ENCODE assay signal across 20 cellular contexts in the genomic region with DNA sequence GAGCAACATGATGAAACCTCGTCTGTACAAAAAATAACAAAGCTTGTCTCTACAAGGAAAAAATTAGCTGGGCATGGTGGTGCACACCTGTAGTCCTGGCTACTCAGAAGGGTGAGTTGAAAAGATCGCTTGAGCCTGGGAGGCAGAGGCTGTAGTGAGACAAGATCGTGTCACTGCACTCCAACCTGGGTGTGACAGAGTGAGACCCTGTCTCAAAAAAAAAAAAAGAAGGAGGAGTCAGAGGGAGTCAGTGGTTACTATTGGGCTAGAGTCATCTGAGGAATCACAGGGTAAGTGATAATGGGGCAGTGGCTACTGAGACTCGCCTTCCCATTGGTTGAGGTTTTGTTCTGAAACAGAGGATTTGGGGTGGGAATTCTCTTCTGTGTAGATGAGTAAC. TPM values are rescaled to one million over a fixed set of nuclear protein-coding genes. Genes with fewer than 3 reads are reported as not detected.
A peak's percentile ranks its signal among the peaks of the same experiment; 100 is the strongest.
DNase-seq lines count a peak whose midpoint lies in the region; ATAC-seq and TF ChIP-seq lines count a peak whose summit lies in the region.
"Had no signal": no experiment of that assay in that cellular context is flagged by ENCODE, and none has a peak within 500 bp of the region (broad histone marks: within the 10 kb centered on the region; RNA-seq: fewer than 3 reads in every experiment).

No MANE protein-coding gene starts in this region.

- peaks cover 2 to 15% (median 9%) of the 10 kb centered on the region in 3 donors for H3K36me3 ChIP-seq in esophagus squamous epithelium

- H3K4me1 ChIP-seq in esophagus squamous epithelium: peaks cover 16 to 58% (median 37%) of the 10 kb centered on the region in 3 donors

- no peak overlapping the region for H3K27ac Mint-ChIP-seq in activated naive CD4-positive, alpha-beta T cell treated with anti-CD3 and anti-CD28 coated beads, Interleukin-2, amount 50 U/mL, for 24 hours
- H3K27ac Mint-ChIP-seq in brain: peak overlapping the region; percentile 56 to 97 (median 79)
- peak overlapping the region; percentile 62 for H3K27ac Mint-ChIP-seq in progenitor cell of endocrine pancreas
- H3K27ac Mint-ChIP-seq: mesothelial cell of epicardium had no signal

- H3K4me1 Mint-ChIP-seq in activated naive CD4-positive, alpha-beta T cell treated with anti-CD3 and anti-CD28 coated beads, Interleukin-2, amount 50 U/mL, for 24 hours: peaks cover 51% of the 10 kb centered on the region
- peaks cover 76% of the 10 kb centered on the region for H3K4me1 Mint-ChIP-seq in brain
- H3K4me1 Mint-ChIP-seq in progenitor cell of endocrine pancreas (ENCODE audit: low read depth): peaks cover 22% of the 10 kb centered on the region

- H3K27me3 ChIP-seq in esophagus squamous epithelium: no peaks in the 10 kb centered on the region
- H3K27me3 ChIP-seq: BLaER1 treated with 17β-estradiol and CSF1 and Interleukin-3, amounts not matched to agents 10 nM and 100 nM; spleen had no signal

- H3K27ac ChIP-seq in esophagus squamous epithelium: no peak overlapping the region
- H3K27ac ChIP-seq: epithelial cell of prostate, spleen had no signal

- intact Hi-C loops in esophagus squamous epithelium (cut with DNase I): loop anchor here (10.0 kb wide), 1 partner anchor 62 kb away; the partner anchor contains the start of gene UBA2

- H3K36me3 Mint-ChIP-seq in activated naive CD4-positive, alpha-beta T cell treated with anti-CD3 and anti-CD28 coated beads, Interleukin-2, amount 50 U/mL, for 24 hours: peaks cover 11% of the 10 kb centered on the region
- H3K36me3 Mint-ChIP-seq in brain (peaks cover 31% of the 10 kb centered on the region), progenitor cell of endocrine pancreas (ENCODE audit: insufficient read depth) (peaks cover 4% of the 10 kb centered on the region)

- TF ChIP-seq CTCF in brain (conservative IDR thresholded peaks at IDR 0.05) (no peak), progenitor cell of endocrine pancreas (IDR thresholded peaks at IDR 0.05; ENCODE audit: unreplicated experiment) (no peak), esophagus squamous epithelium (IDR thresholded peaks at IDR 0.05) (no peak)

- H3K4me3 Mint-ChIP-seq in activated naive CD4-positive, alpha-beta T cell treated with anti-CD3 and anti-CD28 coated beads, Interleukin-2, amount 50 U/mL, for 24 hours: peak overlapping the region; percentile 26
- H3K4me3 Mint-ChIP-seq in brain (peak overlapping the region; percentile 54 to 99 (median 62)), progenitor cell of endocrine pancreas (ENCODE audit: low read depth) (peak overlapping the region; percentile 36)
- H3K4me3 Mint-ChIP-seq: mesothelial cell of epicardium had no signal

- no peaks in the 10 kb centered on the region for H3K9me3 ChIP-seq in esophagus squamous epithelium
- H3K9me3 ChIP-seq: BLaER1 treated with 17β-estradiol and CSF1 and Interleukin-3, amounts not matched to agents 10 nM and 100 nM; spleen had no signal

- H3K27me3 Mint-ChIP-seq in activated naive CD4-positive, alpha-beta T cell treated with anti-CD3 and anti-CD28 coated beads, Interleukin-2, amount 50 U/mL, for 24 hours: no peaks in the 10 kb centered on the region
- H3K27me3 Mint-ChIP-seq in brain (peaks cover 19% of the 10 kb centered on the region), progenitor cell of endocrine pancreas (peaks cover 3% of the 10 kb centered on the region)

- WGBS in esophagus squamous epithelium, 2 donors: 73 to 76% methylated on average over 4 of the region's 4 CpGs

- H3K9me3 Mint-ChIP-seq in activated naive CD4-positive, alpha-beta T cell treated with anti-CD3 and anti-CD28 coated beads, Interleukin-2, amount 50 U/mL, for 24 hours: no peaks in the 10 kb centered on the region
- H3K9me3 Mint-ChIP-seq in brain: peaks cover 0 to 5% (median 2%) of the 10 kb centered on the region in 5 experiments
- no peaks in the 10 kb centered on the region for H3K9me3 Mint-ChIP-seq in progenitor cell of endocrine pancreas (ENCODE audit: low read depth)
- H3K9me3 Mint-ChIP-seq: mesothelial cell of epicardium had no signal

- no peak for ATAC-seq in HG03378 (IDR thresholded peaks at IDR 0.05; ENCODE audit: unreplicated experiment)
- ATAC-seq: PC-3, SK-N-SH treated with all-trans-retinoic acid at 6 μM for 48 hours had no signal

- no peak for TF ChIP-seq POLR2A in esophagus squamous epithelium (IDR thresholded peaks at IDR 0.05)

- no peak for DNase-seq in activated naive CD4-positive, alpha-beta T cell treated with anti-CD3 and anti-CD28 coated beads, Interleukin-2, amount 50 U/mL, for 16 hours
- DNase-seq in NAMALWA (ENCODE audit: low spot score) (peak; percentile 28), progenitor cell of endocrine pancreas (ENCODE audit: low spot score, unreplicated experiment) (no peak), esophagus squamous epithelium (lab: John Stamatoyannopoulos, UW) (no peak), NCI-H2029 (lab: John Stamatoyannopoulos, UW) (no peak)
- DNase-seq: activated CD8-positive, alpha-beta memory T cell treated with anti-CD3 and anti-CD28 coated beads, Interleukin-2, amount 50 U/mL, for 48 hours; cortex of kidney; islet precursor cell; NCI-H1105; NCI-H446; PC-3; posterior cingulate gyrus; spleen had no signal

- no peak overlapping the region for H3K4me3 ChIP-seq in esophagus squamous epithelium
- H3K4me3 ChIP-seq: BLaER1 treated with 17β-estradiol and CSF1 and Interleukin-3, amounts not matched to agents 10 nM and 100 nM; spleen had no signal

RNA-seq across cellular contexts. Expression of gene GPI, which starts 1.9 kb away (rescaled TPM):
- polyA plus RNA-seq in brain (ENCODE audit: insufficient read depth, low read depth, low replicate concordance): 326 TPM
- total RNA-seq in progenitor cell of endocrine pancreas (147 and 150 TPM in 2 replicates), esophagus squamous epithelium (100 to 1,000 TPM in 3 of 4 donors, 10 to 100 TPM in 1; 99.9 to 336 (median 265) TPM)

RNA-seq across cellular contexts. Expression of gene PDCD2L, which starts 41.1 kb away (rescaled TPM):
- 20.0 TPM for polyA plus RNA-seq in brain (ENCODE audit: insufficient read depth, low read depth, low replicate concordance)
- 18.1 and 20.1 TPM in 2 replicates for total RNA-seq in progenitor cell of endocrine pancreas
- total RNA-seq in esophagus squamous epithelium: 10 to 100 TPM in 1 of 4 donors, 1 to 10 TPM in 3; 7.9 to 15.1 (median 9.1) TPM
